ENCODE assay signal across 1 cellular context in the genomic region with DNA sequence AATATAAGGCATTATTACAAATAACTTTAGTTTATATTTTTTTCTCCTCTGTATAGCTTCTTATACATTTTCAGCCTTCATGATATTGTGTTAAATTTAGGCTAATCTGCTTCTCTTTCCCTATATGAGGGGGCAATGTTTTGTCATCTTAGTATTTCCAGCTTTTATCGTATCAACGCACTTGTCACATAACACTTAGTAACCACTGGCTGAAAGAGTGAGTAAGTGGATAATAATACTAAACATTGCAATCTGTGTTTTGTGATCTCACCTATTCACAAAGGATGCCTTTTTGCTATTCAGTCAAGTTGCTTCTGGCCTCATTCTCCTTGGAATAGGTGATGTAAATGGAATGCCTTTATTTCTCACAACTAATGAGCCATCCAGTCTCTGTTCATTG.
TF ChIP-seq lines count a peak whose summit lies in the region.

No MANE protein-coding gene starts in this region.

TF ChIP-seq in HepG2, 621 proteins besides CTCF, POLR2A, EP300 and RAD21 (continued from another document):
- no peak for TF ChIP-seq KIAA2018 (CRISPR knock-in tag; IDR thresholded peaks at IDR 0.05; ENCODE audit: borderline replicate concordance)
